ENCODE assay signal across 26 cellular contexts in the genomic region with DNA sequence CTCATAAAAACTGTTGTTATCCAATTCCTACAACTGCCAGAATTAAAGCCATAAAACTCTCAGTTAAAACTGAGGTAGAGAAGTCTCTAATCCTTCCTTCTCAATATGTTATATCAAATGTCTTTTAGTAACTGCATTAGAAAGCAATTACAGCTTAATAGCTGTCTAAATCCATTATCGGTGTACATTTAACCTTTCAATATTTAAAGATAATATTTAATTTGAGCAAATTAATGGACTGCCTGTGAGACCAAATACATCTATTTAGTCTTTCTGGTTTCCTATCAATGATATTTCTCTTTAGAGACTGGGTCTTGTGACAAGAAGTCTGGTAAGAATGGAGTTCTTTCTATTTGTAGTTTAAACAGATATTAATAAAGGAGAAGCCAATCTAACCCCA.
DNase-seq lines count a peak whose midpoint lies in the region; ATAC-seq, FAIRE-seq and TF ChIP-seq lines count a peak whose summit lies in the region.
"Had no signal": no experiment of that assay in that cellular context is flagged by ENCODE, and none has a peak within 500 bp of the region (broad histone marks: within the 10 kb centered on the region; RNA-seq: fewer than 3 reads in every experiment).

No MANE protein-coding gene starts in this region.

- H2AFZ ChIP-seq in OCI-LY3 (ENCODE audit: low read depth, low read length), result no peak overlapping the region
- H2AFZ ChIP-seq: GM23338 had no signal

- FAIRE-seq in D721Med (lab: Jason Lieb, UNC) (peak; percentile 99), islet of Langerhans (lab: Jason Lieb, UNC) (peak; percentile 38)
- FAIRE-seq: A549, GM12878, GM18507 had no signal

- H3K4me3 ChIP-seq in OCI-LY3 (ENCODE audit: low read length), result no peak overlapping the region
- H3K4me3 ChIP-seq: A549, GM12878, GM23338, HAP-1 had no signal

- no peak overlapping the region for H3K9ac ChIP-seq in OCI-LY3 (ENCODE audit: low read length)

- no peak overlapping the region for H3K27ac ChIP-seq in OCI-LY3 (ENCODE audit: low read length)
- H3K27ac ChIP-seq: A549 had no signal

- ATAC-seq in GM18505 (IDR thresholded peaks at IDR 0.05; ENCODE audit: unreplicated experiment) (no peak), HG02759 (IDR thresholded peaks at IDR 0.05; ENCODE audit: unreplicated experiment) (no peak), GM19467 (IDR thresholded peaks at IDR 0.05; ENCODE audit: unreplicated experiment) (no peak)
- ATAC-seq: A549, GM12878, GM23338 had no signal

- 0 out of 2 replicates have a peak overlapping the region, but pooled peaks have one; percentile 12 for H3K4me2 ChIP-seq in OCI-LY3 (ENCODE audit: low read length)
- H3K4me2 ChIP-seq: A549, GM23338 had no signal

- TF ChIP-seq CTCF in D721Med (IDR thresholded peaks at IDR 0.05; ENCODE audit: insufficient read depth, missing control alignments) (no peak), OCI-LY3 (IDR thresholded peaks at IDR 0.05; ENCODE audit: low read depth, low read length) (no peak)

- peaks cover 99% of the 10 kb centered on the region for H4K20me1 ChIP-seq in OCI-LY3 (ENCODE audit: insufficient read depth, low read length)

- H3K4me1 ChIP-seq in OCI-LY3 (ENCODE audit: low read length), result peaks cover 58% of the 10 kb centered on the region
- H3K4me1 ChIP-seq: A549 had no signal

- H3K9me3 ChIP-seq in OCI-LY3 (ENCODE audit: insufficient read depth, low read length), result no peaks in the 10 kb centered on the region
- H3K9me3 ChIP-seq: A549, BE2C, HAP-1 had no signal

- H3K27me3 ChIP-seq in OCI-LY3 (ENCODE audit: low read depth, low read length), result no peaks in the 10 kb centered on the region
- H3K27me3 ChIP-seq: BE2C had no signal

- H3K36me3 ChIP-seq in OCI-LY3 (replicated peaks; ENCODE audit: low read depth, low read length), result peaks cover 89% of the 10 kb centered on the region
- H3K36me3 ChIP-seq: HAP-1 had no signal

- H3K79me2 ChIP-seq in OCI-LY3 (ENCODE audit: low read length), result peaks cover 100% of the 10 kb centered on the region

- no peak for TF ChIP-seq POLR2A in GM18505 (IDR thresholded peaks at IDR 0.05; ENCODE audit: borderline replicate concordance, extremely low read depth, insufficient read depth, insufficient read length)

- peak; percentile 38 for DNase-seq in NCI-H146 (lab: John Stamatoyannopoulos, UW)
- no peak for DNase-seq in NCI-H146 treated with DMSO at 0.1 percent for 48 hours (lab: John Stamatoyannopoulos, UW; ENCODE audit: unreplicated experiment)
- DNase-seq in D721Med (ENCODE audit: insufficient read length, low spot score), result no peak
- DNase-seq: 8988T; ACHN; AML-193; BE2C; C1 segment of cervical spinal cord; Calu3; CD4-positive, alpha-beta memory T cell; COR-L47; DMS 273 treated with DMSO at 0.1 percent for 48 hours; DMS79; EL; GDM1; HFFc6 had no signal
